Comparison of ENCODE assay signal across 10 cellular contexts in the genomic region with DNA sequence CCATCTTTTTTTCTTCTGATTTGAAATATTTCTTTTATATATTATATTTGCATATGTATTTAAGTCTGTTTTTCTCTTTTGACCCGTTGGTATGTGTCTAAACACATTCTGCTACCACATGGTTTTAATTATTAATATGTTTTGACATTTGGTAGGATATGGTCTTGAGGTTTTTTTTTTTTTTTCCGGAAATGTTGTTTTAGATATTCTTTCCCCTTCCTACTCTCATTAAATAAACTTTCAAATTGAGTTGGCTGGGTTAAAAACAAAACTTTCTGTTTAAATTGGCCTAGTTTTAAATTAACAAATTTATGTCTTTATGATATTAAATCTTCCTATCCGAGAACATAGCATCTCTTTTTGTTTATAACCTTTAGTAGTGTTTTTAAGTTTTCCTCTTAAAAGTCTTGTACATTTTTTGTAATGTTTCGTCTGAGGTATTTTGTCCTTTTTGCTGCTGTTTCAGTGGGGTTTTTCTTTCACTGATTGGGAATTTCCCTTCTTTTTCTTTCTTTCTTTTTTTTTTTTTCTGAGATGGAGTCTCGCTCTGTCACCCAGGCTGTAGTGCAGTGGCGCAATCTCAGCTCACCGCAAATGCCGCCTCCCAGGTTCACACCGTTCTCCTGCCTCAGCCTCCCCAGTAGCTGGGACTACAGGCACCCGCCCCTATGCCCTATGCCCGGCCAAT. TPM values are rescaled to one million over a fixed set of nuclear protein-coding genes. Genes with fewer than 3 reads are reported as not detected.
A peak's percentile ranks its signal among the peaks of the same experiment; 100 is the strongest.
DNase-seq lines count a peak whose midpoint lies in the region; ATAC-seq and TF ChIP-seq lines count a peak whose summit lies in the region.
"Had no signal": no experiment of that assay in that cellular context is flagged by ENCODE, and none has a peak within 500 bp of the region (broad histone marks: within the 10 kb centered on the region; RNA-seq: fewer than 3 reads in every experiment).

No MANE protein-coding gene starts in this region.

- CTCF ChIA-PET in CD4-positive, alpha-beta memory T cell (lab: Charles Lee; ENCODE audit: partially characterized antibody), result no interaction called here

- H3K27ac Mint-ChIP-seq in CD4-positive, alpha-beta memory T cell, result peak overlapping the region; percentile 76 to 95 (median 92)
- H3K27ac Mint-ChIP-seq in IgD-negative memory B cell, result peak overlapping the region; percentile 78 to 94 (median 88)
- peak overlapping the region; percentile 86 for H3K27ac Mint-ChIP-seq in activated naive CD8-positive, alpha-beta T cell treated with anti-CD3 and anti-CD28 coated beads, Interleukin-2, amount 50 U/mL, for 24 hours

- TF ChIP-seq POLR2A in erythroblast (IDR thresholded peaks at IDR 0.05; ENCODE audit: low read length), result no peak

- H3K27me3 Mint-ChIP-seq in CD4-positive, alpha-beta memory T cell, result no peaks in the 10 kb centered on the region
- no peaks in the 10 kb centered on the region for H3K27me3 Mint-ChIP-seq in IgD-negative memory B cell
- H3K27me3 Mint-ChIP-seq in activated naive CD8-positive, alpha-beta T cell treated with anti-CD3 and anti-CD28 coated beads, Interleukin-2, amount 50 U/mL, for 24 hours, result no peaks in the 10 kb centered on the region

- H3K27ac ChIP-seq in CD4-positive, alpha-beta memory T cell (ENCODE audit: low read depth, low read length), result peak overlapping the region; percentile 39
- H3K27ac ChIP-seq: C4-2B, parathyroid adenoma had no signal

- peak overlapping the region; percentile 77 to 89 (median 84) for H3K4me3 Mint-ChIP-seq in CD4-positive, alpha-beta memory T cell
- H3K4me3 Mint-ChIP-seq in IgD-negative memory B cell, result peak overlapping the region; percentile 68 to 93 (median 83)
- peak overlapping the region; percentile 74 for H3K4me3 Mint-ChIP-seq in activated naive CD8-positive, alpha-beta T cell treated with anti-CD3 and anti-CD28 coated beads, Interleukin-2, amount 50 U/mL, for 24 hours

- H3K27me3 ChIP-seq in CD4-positive, alpha-beta memory T cell (ENCODE audit: insufficient read depth, low read length), result no peaks in the 10 kb centered on the region

- H3K4me3 ChIP-seq in CD4-positive, alpha-beta memory T cell (ENCODE audit: low read length in 2 of 2), result no peak overlapping the region

- ATAC-seq in GM21423 (IDR thresholded peaks at IDR 0.05; ENCODE audit: unreplicated experiment), result peak; percentile 54
- peak; percentile 58 for ATAC-seq in activated naive CD8-positive, alpha-beta T cell treated with anti-CD3 and anti-CD28 coated beads, Interleukin-2, amount 50 U/mL, for 24 hours

- H3K4me1 ChIP-seq in CD4-positive, alpha-beta memory T cell (ENCODE audit: insufficient read depth, low read length), result peaks cover 59% of the 10 kb centered on the region

- no peaks in the 10 kb centered on the region for H3K36me3 ChIP-seq in CD4-positive, alpha-beta memory T cell (ENCODE audit: insufficient read depth, low read length)

- peaks cover 47 to 69% (median 52%) of the 10 kb centered on the region in 4 donors for H3K4me1 Mint-ChIP-seq in CD4-positive, alpha-beta memory T cell
- peaks cover 17 to 32% (median 30%) of the 10 kb centered on the region in 3 donors for H3K4me1 Mint-ChIP-seq in IgD-negative memory B cell
- H3K4me1 Mint-ChIP-seq in activated naive CD8-positive, alpha-beta T cell treated with anti-CD3 and anti-CD28 coated beads, Interleukin-2, amount 50 U/mL, for 24 hours, result peaks cover 56% of the 10 kb centered on the region

- peak; percentile 36 to 78 (median 52) for DNase-seq in CD4-positive, alpha-beta memory T cell
- peak; percentile 38 for DNase-seq in activated naive CD8-positive, alpha-beta T cell treated with anti-CD3 and anti-CD28 coated beads, Interleukin-2, amount 50 U/mL, for 24 hours
- DNase-seq in erythroblast (lab: John Stamatoyannopoulos, UW) (no peak), NCI-H510A (lab: John Stamatoyannopoulos, UW) (no peak), dedifferentiated amniotic fluid mesenchymal stem cell (ENCODE audit: extremely low spot score) (no peak), foreskin melanocyte (no peak)

- H3K9me3 Mint-ChIP-seq in CD4-positive, alpha-beta memory T cell, result no peaks in the 10 kb centered on the region
- no peaks in the 10 kb centered on the region for H3K9me3 Mint-ChIP-seq in IgD-negative memory B cell
- H3K9me3 Mint-ChIP-seq in activated naive CD8-positive, alpha-beta T cell treated with anti-CD3 and anti-CD28 coated beads, Interleukin-2, amount 50 U/mL, for 24 hours, result no peaks in the 10 kb centered on the region

- peaks cover 14 to 22% of the 10 kb centered on the region in 2 donors for H3K36me3 Mint-ChIP-seq in CD4-positive, alpha-beta memory T cell
- H3K36me3 Mint-ChIP-seq in IgD-negative memory B cell, result peaks cover 10% of the 10 kb centered on the region
- peaks cover 12% of the 10 kb centered on the region for H3K36me3 Mint-ChIP-seq in activated naive CD8-positive, alpha-beta T cell treated with anti-CD3 and anti-CD28 coated beads, Interleukin-2, amount 50 U/mL, for 24 hours (ENCODE audit: low read depth)

- intact Hi-C loops in CD4-positive, alpha-beta memory T cell (cut with micrococcal nuclease), result loop anchor here (2.0 kb wide), 2 partner anchors 15 to 25 kb away; a partner anchor contains a TSS

- POLR2A ChIA-PET in CD4-positive, alpha-beta memory T cell (lab: Charles Lee; ENCODE audit: partially characterized antibody), result interaction anchor here (1.1 to 6.2 kb wide), 3 partner anchors 11 to 25 kb away, joined by 3 to 39 read pairs (median 6); a partner anchor contains a TSS

- no peaks in the 10 kb centered on the region for H3K9me3 ChIP-seq in CD4-positive, alpha-beta memory T cell (ENCODE audit: control insufficient read depth in 1 of 2, low read length in 2 of 2)

RNA-seq across cellular contexts. Expression of a gene that starts 25.4 kb away (rescaled TPM):
- total RNA-seq in CD4-positive, alpha-beta memory T cell, result 10 to 100 TPM; 31.7 to 34.0 TPM
- 10 to 100 TPM; 11.3 to 13.8 TPM for polyA plus RNA-seq in CD4-positive, alpha-beta memory T cell
- polyA plus RNA-seq in IgD-negative memory B cell, result 6.5 TPM

RNA-seq across cellular contexts. Expression of a gene that starts 52.2 kb away (rescaled TPM):
- total RNA-seq in CD4-positive, alpha-beta memory T cell, result 1 to 10 TPM; 1.7 to 3.4 TPM
- polyA plus RNA-seq in CD4-positive, alpha-beta memory T cell, result 1 to 10 TPM; 1.4 to 3.1 TPM
- polyA plus RNA-seq in IgD-negative memory B cell, result not detected

Comparison
In these comparisons a context has a peak if more than half of its experiments do, and no peak if none do; other contexts are left out.
1. DNase-seq: peak in CD4-positive, alpha-beta memory T cell (5 of 5) and activated naive CD8-positive, alpha-beta T cell treated with anti-CD3 and anti-CD28 coated beads, Interleukin-2, amount 50 U/mL, for 24 hours (single experiment); none in erythroblast (0 of 2), NCI-H510A (single experiment), dedifferentiated amniotic fluid mesenchymal stem cell (single experiment) and foreskin melanocyte (single experiment).
2. Peak in every context shown above with its lines, with median percentiles within 50 percentile points of each other: H3K27ac Mint-ChIP-seq and H3K4me3 Mint-ChIP-seq.